Comparison of ENCODE assay signal across 2 cellular contexts in genomic region chr18:3610188-3610708, GRCh38.
A peak's percentile ranks its signal among the peaks of the same experiment; 100 is the strongest.
TF ChIP-seq lines count a peak whose summit lies in the region.

No MANE protein-coding gene starts in this region.

TF ChIP-seq in GM23338, 12 proteins besides CTCF, POLR2A, EP300 and RAD21:
- TF ChIP-seq REST (IDR thresholded peaks at IDR 0.05; ENCODE audit: unreplicated experiment) (no peak), ETS1 (IDR thresholded peaks at IDR 0.05) (no peak), CREB1 (CRISPR knock-in tag; IDR thresholded peaks at IDR 0.05; ENCODE audit: low read depth) (no peak), ZNF114 (CRISPR knock-in tag; IDR thresholded peaks at IDR 0.05) (no peak), STAT1 (IDR thresholded peaks at IDR 0.05; ENCODE audit: unreplicated experiment) (no peak), ZNF331 (CRISPR knock-in tag; IDR thresholded peaks at IDR 0.05; ENCODE audit: low read depth) (no peak), JUNB (IDR thresholded peaks at IDR 0.05; ENCODE audit: unreplicated experiment) (no peak), EZH2phosphoT487 (IDR thresholded peaks at IDR 0.05; ENCODE audit: unreplicated experiment) (no peak), EZH2 (IDR thresholded peaks at IDR 0.05; ENCODE audit: low read depth, unreplicated experiment) (no peak), POLR2AphosphoS5 (IDR thresholded peaks at IDR 0.05; ENCODE audit: low read depth) (no peak; the same call in 1 of the 2 replicates), NANOG (IDR thresholded peaks at IDR 0.05; ENCODE audit: borderline replicate concordance) (no peak)
- TF ChIP-seq, protein P1, sequence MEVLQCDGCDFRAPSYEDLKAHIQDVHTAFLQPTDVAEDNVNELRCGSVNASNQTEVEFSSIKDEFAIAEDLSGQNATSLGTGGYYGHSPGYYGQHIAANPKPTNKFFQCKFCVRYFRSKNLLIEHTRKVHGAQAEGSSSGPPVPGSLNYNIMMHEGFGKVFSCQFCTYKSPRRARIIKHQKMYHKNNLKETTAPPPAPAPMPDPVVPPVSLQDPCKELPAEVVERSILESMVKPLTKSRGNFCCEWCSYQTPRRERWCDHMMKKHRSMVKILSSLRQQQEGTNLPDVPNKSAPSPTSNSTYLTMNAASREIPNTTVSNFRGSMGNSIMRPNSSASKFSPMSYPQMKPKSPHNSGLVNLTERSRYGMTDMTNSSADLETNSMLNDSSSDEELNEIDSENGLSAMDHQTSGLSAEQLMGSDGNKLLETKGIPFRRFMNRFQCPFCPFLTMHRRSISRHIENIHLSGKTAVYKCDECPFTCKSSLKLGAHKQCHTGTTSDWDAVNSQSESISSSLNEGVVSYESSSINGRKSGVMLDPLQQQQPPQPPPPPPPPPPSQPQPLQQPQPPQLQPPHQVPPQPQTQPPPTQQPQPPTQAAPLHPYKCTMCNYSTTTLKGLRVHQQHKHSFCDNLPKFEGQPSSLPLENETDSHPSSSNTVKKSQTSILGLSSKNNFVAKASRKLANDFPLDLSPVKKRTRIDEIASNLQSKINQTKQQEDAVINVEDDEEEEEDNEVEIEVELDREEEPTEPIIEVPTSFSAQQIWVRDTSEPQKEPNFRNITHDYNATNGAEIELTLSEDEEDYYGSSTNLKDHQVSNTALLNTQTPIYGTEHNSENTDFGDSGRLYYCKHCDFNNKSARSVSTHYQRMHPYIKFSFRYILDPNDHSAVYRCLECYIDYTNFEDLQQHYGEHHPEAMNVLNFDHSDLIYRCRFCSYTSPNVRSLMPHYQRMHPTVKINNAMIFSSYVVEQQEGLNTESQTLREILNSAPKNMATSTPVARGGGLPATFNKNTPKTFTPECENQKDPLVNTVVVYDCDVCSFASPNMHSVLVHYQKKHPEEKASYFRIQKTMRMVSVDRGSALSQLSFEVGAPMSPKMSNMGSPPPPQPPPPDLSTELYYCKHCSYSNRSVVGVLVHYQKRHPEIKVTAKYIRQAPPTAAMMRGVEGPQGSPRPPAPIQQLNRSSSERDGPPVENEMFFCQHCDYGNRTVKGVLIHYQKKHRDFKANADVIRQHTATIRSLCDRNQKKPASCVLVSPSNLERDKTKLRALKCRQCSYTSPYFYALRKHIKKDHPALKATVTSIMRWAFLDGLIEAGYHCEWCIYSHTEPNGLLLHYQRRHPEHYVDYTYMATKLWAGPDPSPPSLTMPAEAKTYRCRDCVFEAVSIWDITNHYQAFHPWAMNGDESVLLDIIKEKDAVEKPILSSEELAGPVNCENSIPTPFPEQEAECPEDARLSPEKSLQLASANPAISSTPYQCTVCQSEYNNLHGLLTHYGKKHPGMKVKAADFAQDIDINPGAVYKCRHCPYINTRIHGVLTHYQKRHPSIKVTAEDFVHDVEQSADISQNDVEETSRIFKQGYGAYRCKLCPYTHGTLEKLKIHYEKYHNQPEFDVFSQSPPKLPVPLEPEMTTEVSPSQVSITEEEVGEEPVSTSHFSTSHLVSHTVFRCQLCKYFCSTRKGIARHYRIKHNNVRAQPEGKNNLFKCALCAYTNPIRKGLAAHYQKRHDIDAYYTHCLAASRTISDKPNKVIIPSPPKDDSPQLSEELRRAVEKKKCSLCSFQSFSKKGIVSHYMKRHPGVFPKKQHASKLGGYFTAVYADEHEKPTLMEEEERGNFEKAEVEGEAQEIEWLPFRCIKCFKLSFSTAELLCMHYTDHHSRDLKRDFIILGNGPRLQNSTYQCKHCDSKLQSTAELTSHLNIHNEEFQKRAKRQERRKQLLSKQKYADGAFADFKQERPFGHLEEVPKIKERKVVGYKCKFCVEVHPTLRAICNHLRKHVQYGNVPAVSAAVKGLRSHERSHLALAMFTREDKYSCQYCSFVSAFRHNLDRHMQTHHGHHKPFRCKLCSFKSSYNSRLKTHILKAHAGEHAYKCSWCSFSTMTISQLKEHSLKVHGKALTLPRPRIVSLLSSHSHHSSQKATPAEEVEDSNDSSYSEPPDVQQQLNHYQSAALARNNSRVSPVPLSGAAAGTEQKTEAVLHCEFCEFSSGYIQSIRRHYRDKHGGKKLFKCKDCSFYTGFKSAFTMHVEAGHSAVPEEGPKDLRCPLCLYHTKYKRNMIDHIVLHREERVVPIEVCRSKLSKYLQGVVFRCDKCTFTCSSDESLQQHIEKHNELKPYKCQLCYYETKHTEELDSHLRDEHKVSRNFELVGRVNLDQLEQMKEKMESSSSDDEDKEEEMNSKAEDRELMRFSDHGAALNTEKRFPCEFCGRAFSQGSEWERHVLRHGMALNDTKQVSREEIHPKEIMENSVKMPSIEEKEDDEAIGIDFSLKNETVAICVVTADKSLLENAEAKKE (CRISPR knock-in tag; IDR thresholded peaks at IDR 0.05) = no peak

TF ChIP-seq in H1, 55 proteins besides CTCF, POLR2A, EP300 and RAD21:
- TF ChIP-seq POLR2AphosphoS5 (IDR thresholded peaks at IDR 0.05; ENCODE audit: low read depth, low read length) (peak; percentile 52; the same call in 1 of the 2 replicates), BRCA1 (IDR thresholded peaks at IDR 0.05; ENCODE audit: low read depth, low read length) (no peak)
